Comparison of ENCODE assay signal across 19 cellular contexts in the genomic region with DNA sequence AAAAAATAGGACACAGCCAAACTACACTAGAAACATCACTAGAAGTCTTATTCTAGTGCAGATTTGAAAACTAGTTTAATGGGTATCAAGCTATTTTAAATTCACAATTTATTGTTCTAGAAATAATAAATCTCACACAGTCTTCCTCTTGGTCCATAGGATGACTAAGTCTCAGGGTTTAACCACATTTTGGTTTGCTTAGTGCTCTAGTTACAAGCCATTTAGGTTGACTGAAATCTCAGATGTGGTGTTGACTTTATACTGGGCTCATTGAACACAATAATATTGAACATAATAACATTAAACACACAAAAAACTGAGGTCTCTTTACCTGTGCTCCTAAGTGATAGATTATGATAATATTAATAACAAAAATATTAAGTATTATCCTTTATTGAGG.
"Had no signal": no experiment of that assay in that cellular context is flagged by ENCODE, and none has a peak within 500 bp of the region (broad histone marks: within the 10 kb centered on the region; RNA-seq: fewer than 3 reads in every experiment).

No MANE protein-coding gene starts in this region.

- H3K27ac ChIP-seq: esophagus squamous epithelium, gastrocnemius medialis, neural progenitor cell, parathyroid adenoma, testis, tibial artery, upper lobe of left lung had no signal

- DNase-seq: cortex of kidney; effector memory CD8-positive, alpha-beta T cell; erythroblast; esophagus squamous epithelium; gastrocnemius medialis; head of caudate nucleus; kidney; mesenchymal stem cell; mucosa of descending colon; naive thymus-derived CD4-positive, alpha-beta T cell; stimulated activated CD4-positive, alpha-beta T cell treated with anti-CD3 and anti-CD28 coated beads, Interleukin-2, amount 100 ng/mL, for 24 hours; stimulated activated CD4-positive, alpha-beta T cell treated with anti-CD3 and anti-CD28 coated beads, Interleukin-4, amount 100 ng/mL, for 24 hours; stimulated activated naive CD8-positive, alpha-beta T cell treated with anti-CD3 and anti-CD28 coated beads, Interleukin-15, Interleukin-2, amounts not matched to agents 100 U/mL and 50 U/mL, for 24 hours; substantia nigra; testis; tibial artery; upper lobe of left lung had no signal

- H3K4me3 ChIP-seq: esophagus squamous epithelium, gastrocnemius medialis, mucosa of descending colon, neural progenitor cell, testis, tibial artery, upper lobe of left lung had no signal

- H3K4me1 ChIP-seq: esophagus squamous epithelium, gastrocnemius medialis, neural progenitor cell, parathyroid adenoma, testis, tibial artery, upper lobe of left lung had no signal

- H3K36me3 ChIP-seq: esophagus squamous epithelium, gastrocnemius medialis, neural progenitor cell, tibial artery, upper lobe of left lung had no signal

- H3K27me3 ChIP-seq: esophagus squamous epithelium, gastrocnemius medialis, neural progenitor cell, testis, tibial artery, upper lobe of left lung had no signal

- H3K9me3 ChIP-seq: esophagus squamous epithelium, gastrocnemius medialis, mucosa of descending colon, testis, tibial artery, upper lobe of left lung had no signal
